Comparison of ENCODE assay signal across 8 cellular contexts in genomic region chr9:37371565-37372464, GRCh38. TPM values are rescaled to one million over a fixed set of nuclear protein-coding genes. Genes with fewer than 3 reads are reported as not detected.
DNase-seq lines count a peak whose midpoint lies in the region; ATAC-seq lines count a peak whose summit lies in the region.

No MANE protein-coding gene starts in this region.

- H3K4me3 Mint-ChIP-seq in IgD-negative memory B cell = peak overlapping the region; percentile 60 to 81 (median 67)
- H3K4me3 Mint-ChIP-seq in immature natural killer cell = no peak overlapping the region

- H3K9me3 Mint-ChIP-seq in IgD-negative memory B cell = no peaks in the 10 kb centered on the region
- H3K9me3 Mint-ChIP-seq in immature natural killer cell = peaks cover 0 to 2% (median 0%) of the 10 kb centered on the region in 6 donors

- H3K27ac Mint-ChIP-seq in IgD-negative memory B cell (peak overlapping the region; percentile 79 to 96 (median 95)), immature natural killer cell (no peak overlapping the region)

- no peak overlapping the region for H3K27ac ChIP-seq in substantia nigra (ENCODE audit: low read depth, low read length, poor library complexity, severe bottlenecking)

- ATAC-seq in GM18517 (IDR thresholded peaks at IDR 0.05; ENCODE audit: unreplicated experiment) (peak; percentile 0), GM21723 (IDR thresholded peaks at IDR 0.05; ENCODE audit: unreplicated experiment) (peak; percentile 14)

- H3K4me1 Mint-ChIP-seq in IgD-negative memory B cell (peaks cover 49 to 66% (median 65%) of the 10 kb centered on the region in 3 donors), immature natural killer cell (no peaks in the 10 kb centered on the region)

- H3K27me3 Mint-ChIP-seq in IgD-negative memory B cell (peaks cover 3% of the 10 kb centered on the region), immature natural killer cell (ENCODE audit: low read depth in 3 of 3) (peaks cover 0 to 6% (median 3%) of the 10 kb centered on the region in 3 donors)

- peaks cover 1% of the 10 kb centered on the region for H3K36me3 Mint-ChIP-seq in IgD-negative memory B cell
- H3K36me3 Mint-ChIP-seq in immature natural killer cell = no peaks in the 10 kb centered on the region

- peak; percentile 42 for DNase-seq in iris pigment epithelial cell (ENCODE audit: low read depth)
- no peak for DNase-seq in SHP77 treated with DMSO at 0.1 percent for 48 hours (lab: John Stamatoyannopoulos, UW)
- DNase-seq in immature natural killer cell = no peak
- no peak for DNase-seq in kidney glomerular epithelial cell (lab: John Stamatoyannopoulos, UW)
- no peak for DNase-seq in substantia nigra (lab: John Stamatoyannopoulos, UW)

RNA-seq across cellular contexts. Expression of gene GRHPR, which starts 50.7 kb away (rescaled TPM):
- polyA plus RNA-seq in IgD-negative memory B cell = 84.6 TPM
- polyA plus RNA-seq in immature natural killer cell = 100 to 1,000 TPM in 1 of 3 donors, 10 to 100 TPM in 2; 78.3 to 141 (median 84.9) TPM

Comparison
In these comparisons a context has a peak if more than half of its experiments do, and no peak if none do; other contexts are left out.
1. H3K27ac Mint-ChIP-seq: peak in IgD-negative memory B cell (3 of 3); none in immature natural killer cell (0 of 6).
2. H3K4me3 Mint-ChIP-seq: peak in IgD-negative memory B cell (4 of 4); none in immature natural killer cell (0 of 5).